In the genomic region with DNA sequence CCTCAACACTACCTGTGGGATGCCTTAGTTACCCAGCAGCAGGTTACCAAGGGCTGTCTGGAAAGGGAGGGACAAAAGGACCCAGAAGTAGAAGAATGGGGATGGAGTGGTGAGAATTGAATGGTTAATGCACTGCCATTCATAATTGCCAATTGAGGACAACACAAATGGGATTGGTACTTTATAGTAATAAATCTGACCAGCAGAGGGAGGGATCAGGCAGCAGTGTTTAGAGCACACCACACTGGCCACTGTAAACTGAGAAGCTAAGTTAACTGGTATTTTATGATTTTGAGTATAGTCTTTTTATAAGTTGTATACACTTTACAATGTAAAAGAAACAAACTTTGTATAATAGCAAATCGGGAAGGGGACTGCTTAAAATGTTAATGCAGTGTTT, we compare ENCODE assay signal across 8 cellular contexts. TPM values are rescaled to one million over a fixed set of nuclear protein-coding genes. Genes with fewer than 3 reads are reported as not detected.
DNase-seq lines count a peak whose midpoint lies in the region; FAIRE-seq and TF ChIP-seq lines count a peak whose summit lies in the region.
"Had no signal": no experiment of that assay in that cellular context is flagged by ENCODE, and none has a peak within 500 bp of the region (broad histone marks: within the 10 kb centered on the region; RNA-seq: fewer than 3 reads in every experiment).

No MANE protein-coding gene starts in this region.

- H3K27ac ChIP-seq in kidney (ENCODE audit: low read depth in 2 of 2, low read length in 2 of 2), result no peak overlapping the region

- peak overlapping the region in 1 of 3 experiments; percentile 80 for H3K27ac Mint-ChIP-seq in nephron

- DNase-seq in HEK293T (ENCODE audit: extremely low spot score) (peak; percentile 26), adipocyte (ENCODE audit: low read depth) (peak; percentile 20), kidney (no peak)
- DNase-seq in activated CD4-positive, alpha-beta T cell treated with anti-CD3 and anti-CD28 coated beads, Interleukin-2, amount 50 U/mL, for 1 hour, result no peak
- DNase-seq: NCI-H187 treated with DMSO at 0.1 percent for 48 hours, right cardiac atrium had no signal

- H3K36me3 ChIP-seq in adipocyte (ENCODE audit: control insufficient read depth, insufficient read depth, low read length, severe bottlenecking) (peaks cover 98% of the 10 kb centered on the region), kidney (ENCODE audit: control insufficient read depth in 1 of 2, insufficient read depth in 2 of 2, low read length in 2 of 2) (peaks cover 42 to 50% of the 10 kb centered on the region in 2 donors)

- TF ChIP-seq CTCF in nephron (IDR thresholded peaks at IDR 0.05; ENCODE audit: unreplicated experiment in 3 of 3), result peak in 2 of 3 experiments; percentile 26 to 33
- TF ChIP-seq CTCF in kidney (IDR thresholded peaks at IDR 0.05; ENCODE audit: borderline replicate concordance, extremely low read depth, insufficient read depth), result no peak

- H3K27me3 Mint-ChIP-seq in nephron (ENCODE audit: low read depth), result no peaks in the 10 kb centered on the region

- no peaks in the 10 kb centered on the region for H3K4me1 Mint-ChIP-seq in nephron

- H3K9me3 Mint-ChIP-seq in nephron, result no peaks in the 10 kb centered on the region

- H3K4me3 ChIP-seq in adipocyte (ENCODE audit: low read length) (no peak overlapping the region), kidney (ENCODE audit: low read length in 2 of 2) (no peak overlapping the region)

- no peak overlapping the region for H3K9ac ChIP-seq in adipocyte (ENCODE audit: low read length)
- no peak overlapping the region for H3K9ac ChIP-seq in kidney (ENCODE audit: low read length in 2 of 2)

- no peaks in the 10 kb centered on the region for H3K27me3 ChIP-seq in adipocyte (replicated peaks; ENCODE audit: control insufficient read depth, insufficient read depth, low read length)

- CTCF ChIA-PET in HEK293T (lab: Yijun Ruan, JAX), result no interaction called here

- H3K4me3 Mint-ChIP-seq in nephron, result no peak overlapping the region

- H3K9me3 ChIP-seq in adipocyte (ENCODE audit: control insufficient read depth, low read length) (no peaks in the 10 kb centered on the region), kidney (ENCODE audit: control insufficient read depth in 1 of 2, low read length in 2 of 2) (no peaks in the 10 kb centered on the region)

- H3K4me1 ChIP-seq in adipocyte (ENCODE audit: control insufficient read depth, insufficient read depth, low read length) (no peaks in the 10 kb centered on the region), kidney (ENCODE audit: control insufficient read depth in 1 of 2, insufficient read depth in 1 of 2, low read depth in 1 of 2, low read length in 2 of 2) (peaks cover 0 to 5% of the 10 kb centered on the region in 2 donors)

- FAIRE-seq in kidney (lab: Jason Lieb, UNC), result no peak
- FAIRE-seq: TTC549 had no signal

- intact Hi-C loops in kidney (cut with DNase I), result no loop called here

- POLR2A ChIA-PET in HEK293T (lab: Yijun Ruan, JAX), result interaction anchor here (1.6 to 3.0 kb wide), 2 partner anchors 11 kb away, joined by 7 to 11 read pairs; a partner anchor contains a TSS

- H3K36me3 Mint-ChIP-seq in nephron (ENCODE audit: low read depth), result peaks cover 67% of the 10 kb centered on the region

TF ChIP-seq in HEK293T, 16 proteins besides CTCF, POLR2A, EP300 and RAD21:
- TF ChIP-seq CTBP1 (IDR thresholded peaks at IDR 0.05; ENCODE audit: borderline replicate concordance) (no peak), ARNT (IDR thresholded peaks at IDR 0.05) (no peak), FOXA1 (IDR thresholded peaks at IDR 0.05) (no peak), TARDBP (IDR thresholded peaks at IDR 0.05) (no peak), ZNF384 (IDR thresholded peaks at IDR 0.05) (no peak), LEF1 (IDR thresholded peaks at IDR 0.05; ENCODE audit: borderline replicate concordance) (no peak), SP1 (IDR thresholded peaks at IDR 0.05) (no peak)
- TF ChIP-seq, protein P1, sequence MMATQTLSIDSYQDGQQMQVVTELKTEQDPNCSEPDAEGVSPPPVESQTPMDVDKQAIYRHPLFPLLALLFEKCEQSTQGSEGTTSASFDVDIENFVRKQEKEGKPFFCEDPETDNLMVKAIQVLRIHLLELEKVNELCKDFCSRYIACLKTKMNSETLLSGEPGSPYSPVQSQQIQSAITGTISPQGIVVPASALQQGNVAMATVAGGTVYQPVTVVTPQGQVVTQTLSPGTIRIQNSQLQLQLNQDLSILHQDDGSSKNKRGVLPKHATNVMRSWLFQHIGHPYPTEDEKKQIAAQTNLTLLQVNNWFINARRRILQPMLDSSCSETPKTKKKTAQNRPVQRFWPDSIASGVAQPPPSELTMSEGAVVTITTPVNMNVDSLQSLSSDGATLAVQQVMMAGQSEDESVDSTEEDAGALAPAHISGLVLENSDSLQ (IDR thresholded peaks at IDR 0.05), result peak; percentile 53; the same call in 1 of the 2 replicates

RNA-seq across cellular contexts. Expression of a gene that starts 10.7 kb away (rescaled TPM):
- total RNA-seq in kidney, result 35.6 TPM
- polyA plus RNA-seq in kidney (ENCODE audit: insufficient read depth, low read depth, low replicate concordance), result 23.3 TPM

RNA-seq across cellular contexts. Expression of a gene that starts 22.1 kb away (rescaled TPM):
- not detected for total RNA-seq in kidney
- polyA plus RNA-seq in kidney (ENCODE audit: insufficient read depth, low read depth, low replicate concordance), result not detected
- total RNA-seq: right cardiac atrium had no signal
- polyA plus RNA-seq: right cardiac atrium had no signal

RNA-seq across cellular contexts. Expression of a gene that starts 40.2 kb away (rescaled TPM):
- total RNA-seq in kidney, result 59.7 TPM
- 53.2 TPM for polyA plus RNA-seq in kidney (ENCODE audit: insufficient read depth, low read depth, low replicate concordance)

RNA-seq across cellular contexts. Expression of a gene that starts 40.3 kb away (rescaled TPM):
- total RNA-seq in kidney, result 10.7 TPM
- 23.7 TPM for polyA plus RNA-seq in kidney (ENCODE audit: insufficient read depth, low read depth, low replicate concordance)

Comparison
In these comparisons a context has a peak if more than half of its experiments do, and no peak if none do; other contexts are left out.
1. DNase-seq: peak in HEK293T (single experiment) and adipocyte (single experiment); none in activated CD4-positive, alpha-beta T cell treated with anti-CD3 and anti-CD28 coated beads, Interleukin-2, amount 50 U/mL, for 1 hour (single experiment) and kidney (single experiment).